28 cellular contexts compared by ENCODE assay signal in the genomic region with DNA sequence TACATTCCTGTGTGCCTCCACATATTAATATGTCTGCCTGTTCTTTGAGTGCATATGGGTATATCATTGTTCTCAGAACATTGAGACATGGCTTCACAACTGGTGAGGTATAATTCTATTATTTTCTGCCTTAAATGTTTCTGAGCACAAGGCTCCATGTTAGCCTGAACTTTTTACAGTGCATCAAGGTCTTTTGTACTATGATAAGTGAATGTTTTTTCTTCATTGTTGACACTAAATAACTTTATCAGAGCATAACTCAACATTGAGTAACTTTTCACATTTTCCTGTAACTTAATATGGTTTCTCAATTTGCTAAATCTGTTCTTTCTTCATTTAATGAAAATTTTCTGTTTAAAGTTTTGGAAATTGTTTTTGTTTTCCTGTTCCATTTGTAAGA.
"Had no signal": no experiment of that assay in that cellular context is flagged by ENCODE, and none has a peak within 500 bp of the region (broad histone marks: within the 10 kb centered on the region; RNA-seq: fewer than 3 reads in every experiment).

No MANE protein-coding gene starts in this region.

- H3K4me3 ChIP-seq: colonic mucosa, coronary artery, dorsolateral prefrontal cortex, esophagus muscularis mucosa, esophagus squamous epithelium, gastrocnemius medialis, gastroesophageal sphincter, heart left ventricle, heart right ventricle had no signal

- DNase-seq: colonic mucosa; cortex of kidney; dermis blood vessel endothelial cell; dorsolateral prefrontal cortex; effector CD4-positive, alpha-beta T cell; effector CD8-positive, alpha-beta T cell; effector memory CD4-positive, alpha-beta T cell; effector memory CD8-positive, alpha-beta T cell; endodermal cell; erythroblast; esophagus squamous epithelium; foreskin fibroblast; foreskin keratinocyte; foreskin melanocyte; gastrocnemius medialis; glutamatergic neuron; head of caudate nucleus; heart left ventricle; heart right ventricle; hippocampal formation had no signal

- H3K4me1 ChIP-seq: colonic mucosa, esophagus muscularis mucosa, esophagus squamous epithelium, gastrocnemius medialis, gastroesophageal sphincter, heart right ventricle had no signal

- ATAC-seq: effector memory CD8-positive, alpha-beta T cell; esophagus mucosa; foreskin keratinocyte; gastrocnemius medialis; gastroesophageal sphincter; heart left ventricle; heart right ventricle had no signal

- H3K27ac ChIP-seq: colonic mucosa, coronary artery, dorsolateral prefrontal cortex, epithelial cell of prostate, esophagus muscularis mucosa, esophagus squamous epithelium, foreskin keratinocyte, gastrocnemius medialis, gastroesophageal sphincter, heart left ventricle, heart right ventricle had no signal

- H3K9me3 ChIP-seq: colonic mucosa, esophagus muscularis mucosa, esophagus squamous epithelium, gastrocnemius medialis, gastroesophageal sphincter, heart left ventricle, heart right ventricle had no signal

- FAIRE-seq: endometrium, endothelial cell of umbilical vein, frontal cortex had no signal

- H3K27me3 ChIP-seq: colonic mucosa, dorsolateral prefrontal cortex, esophagus muscularis mucosa, esophagus squamous epithelium, foreskin keratinocyte, gastrocnemius medialis, gastroesophageal sphincter, heart left ventricle, heart right ventricle had no signal

- H3K36me3 ChIP-seq: colonic mucosa, esophagus muscularis mucosa, esophagus squamous epithelium, gastrocnemius medialis, gastroesophageal sphincter, heart left ventricle, heart right ventricle had no signal
